1 cellular context compared by ENCODE assay signal in the genomic region with DNA sequence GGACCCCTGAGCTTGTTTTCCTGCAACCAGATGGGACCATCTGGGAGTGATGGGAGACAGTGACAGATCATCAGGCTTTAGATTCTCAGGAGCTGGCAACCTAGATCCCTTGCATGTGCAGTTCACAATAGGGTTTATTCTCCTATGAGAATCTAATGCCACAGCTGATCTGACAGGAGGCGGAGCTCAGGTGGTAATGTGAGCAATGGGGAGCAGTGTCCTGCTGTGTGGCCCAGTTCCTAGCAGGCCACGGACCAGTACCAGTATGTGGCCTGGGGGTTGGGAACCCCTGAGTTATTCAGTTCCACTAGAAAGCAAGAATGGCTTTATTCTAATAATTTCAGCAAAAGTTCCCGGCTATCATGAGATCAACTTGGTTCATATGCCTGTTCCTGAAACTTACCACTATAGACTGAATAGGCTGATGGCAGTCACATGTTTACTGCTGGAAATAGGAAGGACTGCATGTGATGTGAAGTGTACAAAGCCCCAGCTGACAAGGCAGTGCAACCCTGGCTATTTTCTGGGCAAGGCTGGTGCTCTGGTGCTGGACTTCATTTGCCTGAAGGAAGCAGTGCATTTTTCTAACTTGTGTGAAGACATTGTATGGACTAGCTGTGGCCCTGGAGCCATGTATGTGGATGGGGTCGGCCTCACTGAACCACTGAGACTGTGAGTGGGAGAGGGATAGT.
TF ChIP-seq lines count a peak whose summit lies in the region.

No MANE protein-coding gene starts in this region.

TF ChIP-seq in HepG2, 621 proteins besides CTCF, POLR2A, EP300 and RAD21 (continued from another document):
- TF ChIP-seq, protein P1, sequence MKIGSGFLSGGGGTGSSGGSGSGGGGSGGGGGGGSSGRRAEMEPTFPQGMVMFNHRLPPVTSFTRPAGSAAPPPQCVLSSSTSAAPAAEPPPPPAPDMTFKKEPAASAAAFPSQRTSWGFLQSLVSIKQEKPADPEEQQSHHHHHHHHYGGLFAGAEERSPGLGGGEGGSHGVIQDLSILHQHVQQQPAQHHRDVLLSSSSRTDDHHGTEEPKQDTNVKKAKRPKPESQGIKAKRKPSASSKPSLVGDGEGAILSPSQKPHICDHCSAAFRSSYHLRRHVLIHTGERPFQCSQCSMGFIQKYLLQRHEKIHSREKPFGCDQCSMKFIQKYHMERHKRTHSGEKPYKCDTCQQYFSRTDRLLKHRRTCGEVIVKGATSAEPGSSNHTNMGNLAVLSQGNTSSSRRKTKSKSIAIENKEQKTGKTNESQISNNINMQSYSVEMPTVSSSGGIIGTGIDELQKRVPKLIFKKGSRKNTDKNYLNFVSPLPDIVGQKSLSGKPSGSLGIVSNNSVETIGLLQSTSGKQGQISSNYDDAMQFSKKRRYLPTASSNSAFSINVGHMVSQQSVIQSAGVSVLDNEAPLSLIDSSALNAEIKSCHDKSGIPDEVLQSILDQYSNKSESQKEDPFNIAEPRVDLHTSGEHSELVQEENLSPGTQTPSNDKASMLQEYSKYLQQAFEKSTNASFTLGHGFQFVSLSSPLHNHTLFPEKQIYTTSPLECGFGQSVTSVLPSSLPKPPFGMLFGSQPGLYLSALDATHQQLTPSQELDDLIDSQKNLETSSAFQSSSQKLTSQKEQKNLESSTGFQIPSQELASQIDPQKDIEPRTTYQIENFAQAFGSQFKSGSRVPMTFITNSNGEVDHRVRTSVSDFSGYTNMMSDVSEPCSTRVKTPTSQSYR (CRISPR knock-in tag; IDR thresholded peaks at IDR 0.05; ENCODE audit: borderline replicate concordance), result no peak
- TF ChIP-seq PTBP1 (IDR thresholded peaks at IDR 0.05; ENCODE audit: low read depth, low read length, poor library complexity, severe bottlenecking) (no peak), ZNF616 (CRISPR knock-in tag; IDR thresholded peaks at IDR 0.05; ENCODE audit: low read depth) (no peak), ZNF30 (CRISPR knock-in tag; IDR thresholded peaks at IDR 0.05) (no peak), SRSF1 (optimal IDR thresholded peaks at IDR 0.05; ENCODE audit: low read depth, low read length) (no peak)
- TF ChIP-seq, protein P2, sequence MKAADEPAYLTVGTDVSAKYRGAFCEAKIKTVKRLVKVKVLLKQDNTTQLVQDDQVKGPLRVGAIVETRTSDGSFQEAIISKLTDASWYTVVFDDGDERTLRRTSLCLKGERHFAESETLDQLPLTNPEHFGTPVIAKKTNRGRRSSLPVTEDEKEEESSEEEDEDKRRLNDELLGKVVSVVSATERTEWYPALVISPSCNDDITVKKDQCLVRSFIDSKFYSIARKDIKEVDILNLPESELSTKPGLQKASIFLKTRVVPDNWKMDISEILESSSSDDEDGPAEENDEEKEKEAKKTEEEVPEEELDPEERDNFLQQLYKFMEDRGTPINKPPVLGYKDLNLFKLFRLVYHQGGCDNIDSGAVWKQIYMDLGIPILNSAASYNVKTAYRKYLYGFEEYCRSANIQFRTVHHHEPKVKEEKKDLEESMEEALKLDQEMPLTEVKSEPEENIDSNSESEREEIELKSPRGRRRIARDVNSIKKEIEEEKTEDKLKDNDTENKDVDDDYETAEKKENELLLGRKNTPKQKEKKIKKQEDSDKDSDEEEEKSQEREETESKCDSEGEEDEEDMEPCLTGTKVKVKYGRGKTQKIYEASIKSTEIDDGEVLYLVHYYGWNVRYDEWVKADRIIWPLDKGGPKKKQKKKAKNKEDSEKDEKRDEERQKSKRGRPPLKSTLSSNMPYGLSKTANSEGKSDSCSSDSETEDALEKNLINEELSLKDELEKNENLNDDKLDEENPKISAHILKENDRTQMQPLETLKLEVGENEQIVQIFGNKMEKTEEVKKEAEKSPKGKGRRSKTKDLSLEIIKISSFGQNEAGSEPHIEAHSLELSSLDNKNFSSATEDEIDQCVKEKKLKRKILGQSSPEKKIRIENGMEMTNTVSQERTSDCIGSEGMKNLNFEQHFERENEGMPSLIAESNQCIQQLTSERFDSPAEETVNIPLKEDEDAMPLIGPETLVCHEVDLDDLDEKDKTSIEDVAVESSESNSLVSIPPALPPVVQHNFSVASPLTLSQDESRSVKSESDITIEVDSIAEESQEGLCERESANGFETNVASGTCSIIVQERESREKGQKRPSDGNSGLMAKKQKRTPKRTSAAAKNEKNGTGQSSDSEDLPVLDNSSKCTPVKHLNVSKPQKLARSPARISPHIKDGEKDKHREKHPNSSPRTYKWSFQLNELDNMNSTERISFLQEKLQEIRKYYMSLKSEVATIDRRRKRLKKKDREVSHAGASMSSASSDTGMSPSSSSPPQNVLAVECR (CRISPR knock-in tag; IDR thresholded peaks at IDR 0.05; ENCODE audit: borderline replicate concordance), result no peak
- TF ChIP-seq, protein P3, sequence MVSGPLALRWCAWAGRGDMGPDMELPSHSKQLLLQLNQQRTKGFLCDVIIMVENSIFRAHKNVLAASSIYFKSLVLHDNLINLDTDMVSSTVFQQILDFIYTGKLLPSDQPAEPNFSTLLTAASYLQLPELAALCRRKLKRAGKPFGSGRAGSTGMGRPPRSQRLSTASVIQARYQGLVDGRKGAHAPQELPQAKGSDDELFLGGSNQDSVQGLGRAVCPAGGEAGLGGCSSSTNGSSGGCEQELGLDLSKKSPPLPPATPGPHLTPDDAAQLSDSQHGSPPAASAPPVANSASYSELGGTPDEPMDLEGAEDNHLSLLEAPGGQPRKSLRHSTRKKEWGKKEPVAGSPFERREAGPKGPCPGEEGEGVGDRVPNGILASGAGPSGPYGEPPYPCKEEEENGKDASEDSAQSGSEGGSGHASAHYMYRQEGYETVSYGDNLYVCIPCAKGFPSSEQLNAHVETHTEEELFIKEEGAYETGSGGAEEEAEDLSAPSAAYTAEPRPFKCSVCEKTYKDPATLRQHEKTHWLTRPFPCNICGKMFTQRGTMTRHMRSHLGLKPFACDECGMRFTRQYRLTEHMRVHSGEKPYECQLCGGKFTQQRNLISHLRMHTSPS (CRISPR knock-in tag; IDR thresholded peaks at IDR 0.05; ENCODE audit: low read depth), result no peak
